11 cellular contexts compared by ENCODE assay signal in the genomic region with DNA sequence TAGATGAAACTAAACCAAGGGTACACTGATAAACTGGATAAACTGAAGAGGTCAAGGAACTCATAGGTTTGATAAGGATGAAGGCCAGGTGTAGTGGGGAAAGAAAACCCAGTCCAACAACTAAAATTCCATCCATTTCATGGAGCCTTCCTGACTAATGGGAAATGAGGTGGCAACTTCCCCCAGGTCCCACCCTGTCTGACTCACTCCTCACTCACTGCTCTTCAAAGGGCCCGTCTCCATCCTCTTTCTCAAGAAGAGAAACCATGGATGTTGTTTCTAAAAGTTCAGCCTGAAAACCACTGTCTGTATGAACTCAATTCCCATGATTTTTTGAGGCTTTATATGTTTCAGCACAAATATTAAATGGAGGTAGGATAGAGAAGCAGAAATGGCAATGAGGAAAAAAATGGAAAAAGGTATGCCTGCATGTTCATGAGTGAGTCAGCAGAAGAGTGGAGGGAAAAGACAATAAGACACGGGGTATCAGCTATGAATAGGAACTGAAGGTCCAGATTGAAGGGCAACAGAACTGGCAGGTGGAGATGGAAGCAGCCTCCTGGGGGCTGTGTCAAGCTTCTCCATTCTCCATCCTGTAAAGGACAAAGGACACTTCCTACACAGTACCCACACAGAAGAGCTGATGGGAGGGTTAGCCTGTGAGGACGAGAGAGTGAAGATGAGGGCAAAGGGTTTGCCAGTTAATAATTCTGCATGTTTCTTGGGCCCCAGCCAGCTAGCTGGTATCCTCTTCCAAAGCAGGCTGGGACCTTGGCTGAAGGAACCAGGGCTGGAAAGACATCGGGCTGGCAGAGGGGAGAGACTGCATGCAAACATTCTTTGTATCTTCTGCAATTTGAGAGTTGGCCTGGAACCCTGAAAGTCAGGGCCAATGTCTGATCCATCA. TPM values are rescaled to one million over a fixed set of nuclear protein-coding genes. Genes with fewer than 3 reads are reported as not detected.
A peak's percentile ranks its signal among the peaks of the same experiment; 100 is the strongest.
DNase-seq lines count a peak whose midpoint lies in the region; ATAC-seq and TF ChIP-seq lines count a peak whose summit lies in the region.
"Had no signal": no experiment of that assay in that cellular context is flagged by ENCODE, and none has a peak within 500 bp of the region (broad histone marks: within the 10 kb centered on the region; RNA-seq: fewer than 3 reads in every experiment).

No MANE protein-coding gene starts in this region.

- TF ChIP-seq CTCF in 22Rv1 (IDR thresholded peaks at IDR 0.05) (no peak), cardiac fibroblast (IDR thresholded peaks at IDR 0.05; ENCODE audit: low read depth, low read length) (no peak)

- DNase-seq in HT-29 (ENCODE audit: low spot score) (peak; percentile 86), cardiac fibroblast (ENCODE audit: low read depth in 2 of 2) (peak; percentile 62 to 91), kidney glomerular epithelial cell (lab: John Stamatoyannopoulos, UW) (peak; percentile 57), NCI-H1105 treated with DMSO at 0.1 percent for 48 hours (lab: John Stamatoyannopoulos, UW) (no peak), GM19238 (ENCODE audit: insufficient read length, low spot score) (no peak)
- DNase-seq: NCI-H2227 treated with DMSO at 0.1 percent for 48 hours, T-helper 17 cell had no signal

- no peak overlapping the region for H3K4me3 ChIP-seq in cardiac fibroblast (replicated peaks in 1 of 2; ENCODE audit: low read depth in 2 of 2, low read length in 2 of 2)

- 0 out of 2 replicates have a peak overlapping the region, but pooled peaks have one; percentile 2 for H3K27ac ChIP-seq in 22Rv1

- no peak for ATAC-seq in GM19452 (IDR thresholded peaks at IDR 0.05; ENCODE audit: unreplicated experiment)
- no peak for ATAC-seq in HG02852 (IDR thresholded peaks at IDR 0.05; ENCODE audit: unreplicated experiment)
- ATAC-seq: T-helper 17 cell had no signal

RNA-seq across cellular contexts. Expression of a gene that starts 5.5 kb away (rescaled TPM):
- 160 and 176 TPM in 2 replicates for total RNA-seq in HT-29 (2014; rRNA removed; shearing (Covaris generic))

RNA-seq across cellular contexts. Expression of a gene that starts 14.5 kb away (rescaled TPM):
- total RNA-seq in HT-29 (2014; rRNA removed; shearing (Covaris generic)) = 278 and 304 TPM in 2 replicates

RNA-seq across cellular contexts. Expression of a gene that starts 16.3 kb away (rescaled TPM):
- 33.9 and 36.5 TPM in 2 replicates for total RNA-seq in HT-29 (2014; rRNA removed; shearing (Covaris generic))

RNA-seq across cellular contexts. Expression of a gene that starts 16.4 kb away (rescaled TPM):
- 17.5 and 21.9 TPM in 2 replicates for total RNA-seq in HT-29 (2014; rRNA removed; shearing (Covaris generic))

RNA-seq across cellular contexts. Expression of a gene that starts 35.7 kb away (rescaled TPM):
- 0.79 TPM in 1 of 2 replicates, not detected in the other for total RNA-seq in HT-29 (2014; rRNA removed; shearing (Covaris generic))
- total RNA-seq: B cell had no signal

Comparison
In these comparisons a context has a peak if more than half of its experiments do, and no peak if none do; other contexts are left out.
1. DNase-seq: peak in HT-29 (single experiment), cardiac fibroblast (2 of 2) and kidney glomerular epithelial cell (single experiment); none in NCI-H1105 treated with DMSO at 0.1 percent for 48 hours (single experiment) and GM19238 (single experiment).